16 cellular contexts compared by ENCODE assay signal in the genomic region with DNA sequence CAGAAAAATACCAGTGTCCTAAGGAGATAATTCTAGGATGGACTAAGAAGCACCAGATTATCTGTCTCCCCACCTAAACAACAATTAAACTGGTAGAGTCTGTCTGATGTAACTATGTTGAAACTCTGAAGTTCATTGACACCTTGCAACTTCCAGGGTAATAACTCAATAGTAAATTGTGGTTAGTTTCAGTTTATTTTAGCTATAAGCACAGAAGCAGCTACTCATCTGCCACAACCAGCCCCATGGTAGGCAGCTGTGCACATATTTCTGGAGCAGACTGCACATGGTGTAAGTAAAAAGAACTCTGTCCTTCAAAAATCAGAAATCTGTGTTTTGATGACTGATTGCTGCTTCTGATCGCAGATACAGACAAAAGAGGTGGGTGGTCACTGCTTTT.
"Had no signal": no experiment of that assay in that cellular context is flagged by ENCODE, and none has a peak within 500 bp of the region (broad histone marks: within the 10 kb centered on the region; RNA-seq: fewer than 3 reads in every experiment).

No MANE protein-coding gene starts in this region.

- H3K27ac ChIP-seq: hepatocyte, left ventricle myocardium inferior, spleen, upper lobe of left lung, VCaP had no signal

- H3K9me3 ChIP-seq: mucosa of descending colon had no signal

- H3K4me3 Mint-ChIP-seq: activated T-helper 17 cell treated with anti-CD3 and anti-CD28 coated beads, Interleukin-2, amount 50 U/mL, for 72 hours; natural killer cell treated with Interleukin-12 subunit alpha and Interleukin-12 subunit beta and Interleukin-15 and Interleukin-18, amount 100 ng/mL, for 72 hours; stimulated activated naive CD8-positive, alpha-beta T cell treated with anti-CD3 and anti-CD28 coated beads, Interleukin-15, amount 100 ng/mL, for 72 hours had no signal

- H3K4me1 ChIP-seq: left ventricle myocardium inferior, spleen, upper lobe of left lung had no signal

- H2AFZ ChIP-seq: hepatocyte had no signal

- ATAC-seq: activated T-helper 17 cell treated with anti-CD3 and anti-CD28 coated beads, Interleukin-2, amount 50 U/mL, for 72 hours; mucosa of descending colon; natural killer cell treated with Interleukin-12 subunit alpha and Interleukin-12 subunit beta and Interleukin-15 and Interleukin-18, amount 100 ng/mL, for 72 hours; right cardiac atrium; stimulated activated naive CD8-positive, alpha-beta T cell treated with anti-CD3 and anti-CD28 coated beads, Interleukin-15, amount 100 ng/mL, for 72 hours had no signal

- H3K4me1 Mint-ChIP-seq: activated T-helper 17 cell treated with anti-CD3 and anti-CD28 coated beads, Interleukin-2, amount 50 U/mL, for 72 hours; stimulated activated naive CD8-positive, alpha-beta T cell treated with anti-CD3 and anti-CD28 coated beads, Interleukin-15, amount 100 ng/mL, for 72 hours had no signal

- H3K4me2 ChIP-seq: hepatocyte had no signal

- DNase-seq: activated CD4-positive, alpha-beta T cell treated with anti-CD3 and anti-CD28 coated beads for 1 hour; activated CD4-positive, alpha-beta T cell treated with anti-CD3 and anti-CD28 coated beads, Interleukin-2, amount 50 U/mL, for 48 hours; activated naive CD4-positive, alpha-beta T cell treated with Interleukin-2 at 50 U/mL for 16 hours; anterior cingulate cortex; left ventricle myocardium inferior; mucosa of descending colon; occipital lobe; right cardiac atrium; spleen; stimulated activated naive CD8-positive, alpha-beta T cell treated with anti-CD3 and anti-CD28 coated beads, Interleukin-15, amount 100 ng/mL, for 72 hours; upper lobe of left lung had no signal

- H3K27me3 ChIP-seq: hepatocyte, spleen, upper lobe of left lung had no signal

- H3K4me3 ChIP-seq: hepatocyte, left ventricle myocardium inferior, mucosa of descending colon, spleen, upper lobe of left lung had no signal

- H3K79me2 ChIP-seq: hepatocyte had no signal

- H3K36me3 ChIP-seq: left ventricle myocardium inferior, spleen, upper lobe of left lung had no signal

- H3K27me3 Mint-ChIP-seq: activated T-helper 17 cell treated with anti-CD3 and anti-CD28 coated beads, Interleukin-2, amount 50 U/mL, for 72 hours; natural killer cell treated with Interleukin-12 subunit alpha and Interleukin-12 subunit beta and Interleukin-15 and Interleukin-18, amount 100 ng/mL, for 72 hours; progenitor cell of endocrine pancreas; stimulated activated naive CD8-positive, alpha-beta T cell treated with anti-CD3 and anti-CD28 coated beads, Interleukin-15, amount 100 ng/mL, for 72 hours had no signal

- H3K27ac Mint-ChIP-seq: activated T-helper 17 cell treated with anti-CD3 and anti-CD28 coated beads, Interleukin-2, amount 50 U/mL, for 72 hours; natural killer cell treated with Interleukin-12 subunit alpha and Interleukin-12 subunit beta and Interleukin-15 and Interleukin-18, amount 100 ng/mL, for 72 hours; progenitor cell of endocrine pancreas; stimulated activated naive CD8-positive, alpha-beta T cell treated with anti-CD3 and anti-CD28 coated beads, Interleukin-15, amount 100 ng/mL, for 72 hours had no signal
